ENCODE assay signal across 14 cellular contexts in the genomic region with DNA sequence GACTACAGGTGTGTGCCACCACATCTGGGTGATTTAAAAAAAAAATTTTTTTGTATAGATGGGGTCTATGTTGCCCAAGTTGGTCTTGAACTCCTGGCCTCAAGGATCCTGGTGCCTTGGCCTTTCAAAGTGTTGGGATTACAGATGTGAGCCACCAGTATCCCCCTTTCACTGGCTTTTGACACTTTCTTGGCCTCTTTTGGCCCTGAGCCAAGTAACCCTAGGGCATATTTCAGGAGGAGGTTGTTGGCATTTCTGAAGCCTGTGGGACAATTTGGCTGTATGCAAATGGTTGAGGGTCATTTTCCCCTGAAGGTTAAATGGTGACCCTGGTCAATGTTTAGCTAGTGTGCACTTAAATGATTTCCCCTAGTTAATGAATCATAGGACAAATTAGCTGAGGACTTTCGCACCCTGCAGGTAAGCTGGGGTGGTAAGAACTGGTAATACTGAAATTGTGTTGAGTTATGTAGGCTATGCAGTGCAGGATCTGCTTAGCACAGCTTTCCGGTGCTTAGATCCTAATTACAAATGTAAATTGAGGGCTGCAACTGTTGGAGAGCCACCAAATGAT.
"Had no signal": no experiment of that assay in that cellular context is flagged by ENCODE, and none has a peak within 500 bp of the region (broad histone marks: within the 10 kb centered on the region; RNA-seq: fewer than 3 reads in every experiment).

No MANE protein-coding gene starts in this region.

- DNase-seq: activated CD4-positive, alpha-beta T cell treated with anti-CD3 and anti-CD28 coated beads, Interleukin-2, amount 10 ng/mL, durations not matched to agents 7 days and 5 days; activated CD4-positive, CD25-positive, alpha-beta regulatory T cell; activated CD8-positive, alpha-beta memory T cell treated with anti-CD3 and anti-CD28 coated beads for 24 hours; activated gamma-delta T cell treated with Interleukin-2 at 50 U/mL for 16 hours; amniotic stem cell; caudate nucleus; colonic mucosa; effector CD4-positive, alpha-beta T cell; islet precursor cell; ovary; stimulated activated CD4-positive, alpha-beta T cell treated with anti-CD3 and anti-CD28 coated beads, Interleukin-2, amount 100 ng/mL, for 48 hours; thyroid gland; uterus had no signal

- ATAC-seq: stimulated activated memory B cell treated with anti-CD40 and anti-IgM and Interleukin-4, amounts not matched to agents 10 μg/mL and 1 μg/mL and 100 μg/mL, for 72 hours had no signal
